ENCODE assay signal across 1 cellular context in genomic region chr4:56051049-56051709, GRCh38.
TF ChIP-seq lines count a peak whose summit lies in the region.

No MANE protein-coding gene starts in this region.

TF ChIP-seq in WTC11, 78 proteins besides CTCF, POLR2A, EP300 and RAD21 (continued from another document):
- TF ChIP-seq ARID4B (CRISPR knock-in tag; IDR thresholded peaks at IDR 0.05; ENCODE audit: borderline replicate concordance) (no peak), CDX4 (CRISPR knock-in tag; IDR thresholded peaks at IDR 0.05; ENCODE audit: borderline replicate concordance) (no peak), ZNF219 (CRISPR knock-in tag; IDR thresholded peaks at IDR 0.05; ENCODE audit: borderline replicate concordance) (no peak), PRRX2 (CRISPR knock-in tag; IDR thresholded peaks at IDR 0.05) (no peak), MXD4 (CRISPR knock-in tag; IDR thresholded peaks at IDR 0.05; ENCODE audit: borderline replicate concordance) (no peak), MYBL2 (CRISPR knock-in tag; IDR thresholded peaks at IDR 0.05) (no peak), FOXP1 (CRISPR knock-in tag; IDR thresholded peaks at IDR 0.05; ENCODE audit: borderline replicate concordance) (no peak), RELA (CRISPR knock-in tag; IDR thresholded peaks at IDR 0.05; ENCODE audit: borderline replicate concordance) (no peak), ZNF232 (CRISPR knock-in tag; IDR thresholded peaks at IDR 0.05) (no peak), GRHL2 (CRISPR knock-in tag; IDR thresholded peaks at IDR 0.05; ENCODE audit: insufficient replicate concordance, severe bottlenecking) (no peak), E2F1 (CRISPR knock-in tag; IDR thresholded peaks at IDR 0.05) (no peak), SMAD4 (CRISPR knock-in tag; IDR thresholded peaks at IDR 0.05) (no peak), ATF2 (CRISPR knock-in tag; IDR thresholded peaks at IDR 0.05; ENCODE audit: borderline replicate concordance, low read depth) (no peak), ZBTB43 (CRISPR knock-in tag; IDR thresholded peaks at IDR 0.05) (no peak), ZNF423 (CRISPR knock-in tag; IDR thresholded peaks at IDR 0.05) (no peak), NFATC4 (CRISPR knock-in tag; IDR thresholded peaks at IDR 0.05) (no peak)
